ENCODE assay signal across 9 cellular contexts in the genomic region with DNA sequence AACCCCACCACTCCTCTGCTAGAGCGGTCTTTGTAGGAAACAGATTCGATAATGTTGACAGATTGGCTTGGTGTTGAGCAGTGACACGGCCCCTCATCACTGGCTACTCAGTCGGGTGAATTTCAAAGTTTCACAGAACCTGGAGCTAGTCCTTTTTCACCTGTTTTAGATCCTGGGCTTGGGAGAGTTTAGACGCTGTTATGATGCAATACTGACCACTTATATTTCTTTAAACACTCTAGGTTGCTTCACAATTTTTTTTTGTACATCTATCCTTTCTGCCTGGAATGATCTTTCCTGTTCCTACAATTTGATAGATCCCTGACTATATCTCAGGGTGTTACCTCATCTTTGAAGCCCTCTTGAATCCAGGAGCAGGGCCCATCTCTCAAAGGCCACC.
"Had no signal": no experiment of that assay in that cellular context is flagged by ENCODE, and none has a peak within 500 bp of the region (broad histone marks: within the 10 kb centered on the region; RNA-seq: fewer than 3 reads in every experiment).

No MANE protein-coding gene starts in this region.

- H3K4me3 ChIP-seq: GM23248 had no signal

- DNase-seq: GM23248, GOT3, H9, HCEC 1CT, Karpas-422, KBM-7 had no signal

- FAIRE-seq: H54, HTR-8/SVneo had no signal

- H3K4me2 ChIP-seq: KMS-11 had no signal

- H3K27ac ChIP-seq: GM23248, KMS-11 had no signal

- H3K9ac ChIP-seq: GM23248, KMS-11 had no signal

- H2AFZ ChIP-seq: GM23248 had no signal
